ENCODE assay signal across 8 cellular contexts in genomic region chr10:101569838-101570763, GRCh38. TPM values are rescaled to one million over a fixed set of nuclear protein-coding genes. Genes with fewer than 3 reads are reported as not detected.
DNase-seq lines count a peak whose midpoint lies in the region; ATAC-seq and TF ChIP-seq lines count a peak whose summit lies in the region.

No MANE protein-coding gene starts in this region.

- WGBS in hepatocyte (ENCODE audit: low lambda C conversion rate, missing lambda C conversion rate) = 3% methylated on average over 21 of the region's 61 CpGs
- 1% methylated on average over 40 to 61 of the region's 61 CpGs for WGBS in aorta, 2 donors

- H3K27me3 ChIP-seq in ascending aorta = peaks cover 12% of the 10 kb centered on the region
- peaks cover 47% of the 10 kb centered on the region for H3K27me3 ChIP-seq in hepatocyte
- H3K27me3 ChIP-seq in aorta (ENCODE audit: control insufficient read depth in 1 of 2, insufficient read depth in 2 of 2, low read length in 1 of 2) = no peaks in the 10 kb centered on the region

- H3K9me2 ChIP-seq in hepatocyte (replicated peaks; ENCODE audit: insufficient read depth) = no peaks in the 10 kb centered on the region

- H3K36me3 ChIP-seq in ascending aorta (peaks cover 0 to 7% of the 10 kb centered on the region in 2 donors), hepatocyte (replicated peaks; ENCODE audit: insufficient read depth, low read depth) (no peaks in the 10 kb centered on the region), aorta (ENCODE audit: control insufficient read depth in 1 of 2, insufficient read depth in 2 of 2, low read length in 1 of 2) (no peaks in the 10 kb centered on the region)

- intact Hi-C loops in ascending aorta (cut with DNase I) (loop anchor here (1.0 to 10.0 kb wide), 4 partner anchors 218 to 409 kb away; partner anchors contain the start of gene BTRC), aorta (cut with DNase I) (loop anchor here (2.0 to 5.0 kb wide), 3 partner anchors 298 to 357 kb away; no protein-coding TSS in a partner anchor)

- peaks cover 5% of the 10 kb centered on the region for H3K36me3 Mint-ChIP-seq in T-helper 17 cell (ENCODE audit: low read depth)

- peak overlapping the region; percentile 99 for H3K4me2 ChIP-seq in hepatocyte

- TF ChIP-seq CTCF in LNCAP (IDR thresholded peaks at IDR 0.05) (peak; percentile 78), ascending aorta (IDR thresholded peaks at IDR 0.05) (peak; percentile 69 to 98 (median 96)), hepatocyte (IDR thresholded peaks at IDR 0.05; ENCODE audit: poor library complexity) (peak; percentile 96), retinal pigment epithelial cell (conservative IDR thresholded peaks at IDR 0.05; ENCODE audit: low read depth, low read length) (peak; percentile 60)

- H2AFZ ChIP-seq in hepatocyte = peak overlapping the region; percentile 89

- DNase-seq in DMS153 (lab: John Stamatoyannopoulos, UW) (peak; percentile 11), T-helper 17 cell (peak; percentile 72 to 84 (median 80)), ascending aorta (ENCODE audit: low spot score in 2 of 2) (peak in 1 of 2 donors; percentile 85), hepatocyte (ENCODE audit: low spot score) (peak; percentile 91), retinal pigment epithelial cell (ENCODE audit: low read depth) (no peak), aorta (peak; percentile 86 to 95)

- peaks cover 42% of the 10 kb centered on the region for H3K27me3 Mint-ChIP-seq in T-helper 17 cell

- H3K9me3 ChIP-seq in T-helper 17 cell (ENCODE audit: control insufficient read depth, low read length, poor library complexity, severe bottlenecking) (no peaks in the 10 kb centered on the region), ascending aorta (peaks cover 0 to 7% of the 10 kb centered on the region in 2 donors), hepatocyte (ENCODE audit: low read depth) (no peaks in the 10 kb centered on the region), aorta (ENCODE audit: control insufficient read depth, low read length) (peaks cover 3% of the 10 kb centered on the region)

- H3K4me3 ChIP-seq in ascending aorta (peak overlapping the region; percentile 66 to 77), hepatocyte (peak overlapping the region; percentile 82), retinal pigment epithelial cell (ENCODE audit: low read length) (peak overlapping the region; percentile 59), aorta (ENCODE audit: low read length in 2 of 2) (no peak overlapping the region)

- peaks cover 14% of the 10 kb centered on the region for H3K4me1 Mint-ChIP-seq in T-helper 17 cell

- ATAC-seq in GM21619 (IDR thresholded peaks at IDR 0.05; ENCODE audit: unreplicated experiment) (peak; percentile 59), T-helper 17 cell (peak; percentile 93), aorta (ENCODE audit: low FRiP score) (peak; percentile 94)

- peak overlapping the region; percentile 71 for H3K4me3 Mint-ChIP-seq in T-helper 17 cell

- H4K20me1 ChIP-seq in hepatocyte (ENCODE audit: insufficient read depth, poor library complexity, severe bottlenecking) = no peaks in the 10 kb centered on the region

- no peaks in the 10 kb centered on the region for H3K79me2 ChIP-seq in hepatocyte

- no peak overlapping the region for H3K27ac ChIP-seq in ascending aorta
- H3K27ac ChIP-seq in hepatocyte = no peak overlapping the region
- H3K27ac ChIP-seq in aorta (ENCODE audit: low read depth in 1 of 2, low read length in 2 of 2) = no peak overlapping the region

- peak overlapping the region; percentile 49 for H3K27ac Mint-ChIP-seq in T-helper 17 cell

- peaks cover 0 to 17% of the 10 kb centered on the region in 2 donors for H3K4me1 ChIP-seq in ascending aorta
- peaks cover 6% of the 10 kb centered on the region for H3K4me1 ChIP-seq in hepatocyte (ENCODE audit: insufficient read depth)
- H3K4me1 ChIP-seq in aorta (ENCODE audit: control insufficient read depth in 1 of 2, insufficient read depth in 2 of 2, low read length in 2 of 2) = no peaks in the 10 kb centered on the region

RNA-seq across cellular contexts. Expression of gene POLL, which starts 18.0 kb away (rescaled TPM):
- 10 to 100 TPM; 25.3 to 30.9 TPM for total RNA-seq in T-helper 17 cell
- 17.1 TPM for total RNA-seq in ascending aorta
- 17.7 and 20.9 TPM in 2 replicates for total RNA-seq in hepatocyte
- polyA plus RNA-seq in hepatocyte = 16.8 and 19.2 TPM in 2 replicates
- 10 to 100 TPM; 16.9 to 31.5 TPM for total RNA-seq in aorta
- 10 to 100 TPM; 13.3 to 53.8 TPM for polyA plus RNA-seq in aorta

RNA-seq across cellular contexts. Expression of gene DPCD, which starts 18.0 kb away (rescaled TPM):
- total RNA-seq in T-helper 17 cell (1 to 10 TPM in 1 of 2 donors, not detected in 1; 1.9 TPM), ascending aorta (1.3 TPM), hepatocyte (24.8 and 27.9 TPM in 2 replicates), aorta (1 to 10 TPM; 5.5 to 9.8 TPM)
- polyA plus RNA-seq in hepatocyte (26.5 and 30.1 TPM in 2 replicates), aorta (10 to 100 TPM; 11.9 to 27.6 TPM)

Comparison
In these comparisons a context has a peak if more than half of its experiments do, and no peak if none do; other contexts are left out.
1. H3K4me3 ChIP-seq: peak in ascending aorta (2 of 2), hepatocyte (single experiment) and retinal pigment epithelial cell (single experiment); none in aorta (0 of 2).
2. Peak in every context shown above with its lines, with median percentiles within 50 percentile points of each other: ATAC-seq and CTCF ChIP-seq.